Comparison of ENCODE assay signal across 11 cellular contexts in the genomic region with DNA sequence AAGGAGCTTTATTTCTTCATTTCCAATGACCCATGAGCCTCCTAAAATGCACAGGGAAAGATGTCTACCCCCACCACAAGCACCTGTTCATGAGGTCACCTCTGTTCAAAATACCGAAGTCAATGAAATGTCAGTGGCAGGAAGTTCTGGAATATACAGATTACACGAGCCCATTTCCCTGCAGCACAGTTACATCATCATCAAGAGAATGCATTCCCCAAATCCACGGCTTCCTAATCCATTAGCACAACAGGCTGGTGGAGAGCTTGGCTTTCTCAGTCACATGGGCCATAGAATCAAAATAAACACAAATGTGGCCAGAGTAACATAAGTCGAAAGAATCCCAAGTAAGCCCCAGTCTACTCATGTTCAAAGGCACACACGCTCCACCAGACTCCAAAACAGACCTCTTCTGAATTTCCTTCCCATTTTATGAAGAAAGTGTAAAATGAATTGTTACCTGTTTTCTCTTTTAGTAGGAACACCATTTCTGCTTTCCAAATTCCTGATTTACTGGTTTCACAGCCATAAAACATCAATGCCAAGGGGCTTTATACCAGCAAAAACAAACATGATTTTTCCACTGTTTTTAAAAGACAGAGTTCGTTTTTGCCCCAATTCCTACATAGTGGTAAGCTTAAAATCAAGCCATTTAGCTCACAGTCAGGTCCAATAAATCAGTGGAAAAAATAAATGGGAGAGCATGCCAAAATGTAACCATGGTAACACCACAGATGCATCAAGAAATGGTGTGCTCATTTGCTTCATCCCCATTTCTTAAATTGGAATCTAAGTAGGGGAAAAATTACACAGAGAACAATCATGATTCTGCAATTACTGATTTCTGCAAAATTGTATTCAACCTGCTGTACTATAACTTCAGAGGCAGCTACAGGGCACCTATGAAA.
DNase-seq lines count a peak whose midpoint lies in the region; TF ChIP-seq lines count a peak whose summit lies in the region.
"Had no signal": no experiment of that assay in that cellular context is flagged by ENCODE, and none has a peak within 500 bp of the region (broad histone marks: within the 10 kb centered on the region; RNA-seq: fewer than 3 reads in every experiment).

No MANE protein-coding gene starts in this region.

- H3K4me2 ChIP-seq in MM.1S (ENCODE audit: low read depth, low read length) = no peak overlapping the region

- TF ChIP-seq CTCF in AG04449 (IDR thresholded peaks at IDR 0.05; ENCODE audit: insufficient read depth, low read length, missing control alignments) (no peak), brain microvascular endothelial cell (IDR thresholded peaks at IDR 0.05; ENCODE audit: low read depth, low read length, missing control alignments) (no peak), RWPE1 (conservative IDR thresholded peaks at IDR 0.05; ENCODE audit: low read depth) (no peak), MM.1S (IDR thresholded peaks at IDR 0.05; ENCODE audit: low read length) (no peak)

- no peak overlapping the region for H2AFZ ChIP-seq in MM.1S (ENCODE audit: low read length)

- H3K9ac ChIP-seq in MM.1S (ENCODE audit: low read length) = no peak overlapping the region

- peaks cover 9% of the 10 kb centered on the region; the same call in 1 of the 2 replicates for H3K4me1 ChIP-seq in MM.1S (ENCODE audit: low read length)
- H3K4me1 ChIP-seq: upper lobe of right lung had no signal

- POLR2A ChIA-PET in AG04449 (lab: Yijun Ruan, JAX) = no interaction called here
- POLR2A ChIA-PET in HEK293T (lab: Yijun Ruan, JAX) = no interaction called here
- POLR2A ChIA-PET in RWPE1 (lab: Yijun Ruan, JAX; ENCODE audit: low non-redundant PET) = interaction anchor here (0.7 kb wide), 1 partner anchor 1200 kb away, joined by 3 read pairs; no protein-coding TSS in a partner anchor

- in situ Hi-C loops in brain microvascular endothelial cell (cut with HindIII; ENCODE audit: low pct_ligation_motif_present, low sequenced_read_pairs) = no loop called here

- H3K9me3 ChIP-seq in MM.1S (replicated peaks; ENCODE audit: insufficient read depth, low read length) = no peaks in the 10 kb centered on the region
- H3K9me3 ChIP-seq: upper lobe of right lung had no signal

- DNase-seq in AG04449 (ENCODE audit: low read depth, low spot score) (peak; percentile 16), HEK293T (ENCODE audit: extremely low spot score) (peak; percentile 40), brain microvascular endothelial cell (peak; percentile 56), iris pigment epithelial cell (ENCODE audit: low read depth) (peak; percentile 70), NOMO-1 treated with DMSO at 0.1 percent for 48 hours (lab: John Stamatoyannopoulos, UW; ENCODE audit: unreplicated experiment) (no peak), RWPE1 (ENCODE audit: low spot score) (no peak), MM.1S (no peak), NCI-H187 (lab: John Stamatoyannopoulos, UW) (no peak)
- DNase-seq: activated CD4-positive, alpha-beta T cell treated with anti-CD3 and anti-CD28 coated beads, Interleukin-2, amount 50 U/mL, for 48 hours; upper lobe of right lung had no signal

- no peaks in the 10 kb centered on the region for H3K79me2 ChIP-seq in MM.1S (ENCODE audit: low read length)

- H3K4me3 ChIP-seq in AG04449 (ENCODE audit: low read depth, low read length) (no peak overlapping the region), brain microvascular endothelial cell (ENCODE audit: low read depth, low read length) (no peak overlapping the region), MM.1S (ENCODE audit: low read length) (no peak overlapping the region)
- H3K4me3 ChIP-seq: upper lobe of right lung had no signal

- H3K27me3 ChIP-seq in brain microvascular endothelial cell (replicated peaks) (no peaks in the 10 kb centered on the region), MM.1S (replicated peaks; ENCODE audit: insufficient read depth, low read length) (no peaks in the 10 kb centered on the region)
- H3K27me3 ChIP-seq: upper lobe of right lung had no signal

- H3K9me2 ChIP-seq in MM.1S (replicated peaks; ENCODE audit: insufficient read depth, low read length) = no peaks in the 10 kb centered on the region

- H3K36me3 ChIP-seq in brain microvascular endothelial cell (replicated peaks) = no peaks in the 10 kb centered on the region
- H3K36me3 ChIP-seq in MM.1S (replicated peaks; ENCODE audit: insufficient read depth, low read length) = no peaks in the 10 kb centered on the region
- H3K36me3 ChIP-seq: upper lobe of right lung had no signal

- H4K20me1 ChIP-seq in MM.1S (ENCODE audit: insufficient read depth, low read length) = no peaks in the 10 kb centered on the region

- H3F3A ChIP-seq in MM.1S (ENCODE audit: insufficient read depth, low read length) = no peaks in the 10 kb centered on the region

- no peak overlapping the region for H3K27ac ChIP-seq in brain microvascular endothelial cell
- H3K27ac ChIP-seq in RWPE1 = no peak overlapping the region
- no peak overlapping the region for H3K27ac ChIP-seq in MM.1S (ENCODE audit: low read length)
- H3K27ac ChIP-seq: C4-2B, upper lobe of right lung had no signal

- CTCF ChIA-PET in AG04449 (lab: Yijun Ruan, JAX) = no interaction called here
- CTCF ChIA-PET in HEK293T (lab: Yijun Ruan, JAX) = no interaction called here
- CTCF ChIA-PET in RWPE1 (lab: Yijun Ruan, JAX) = interaction anchor here (0.6 kb wide), 1 partner anchor 13 kb away, joined by 3 read pairs; no protein-coding TSS in a partner anchor

TF ChIP-seq in HEK293T, 16 proteins besides CTCF, POLR2A, EP300 and RAD21:
- TF ChIP-seq FOXK2 (IDR thresholded peaks at IDR 0.05) = no peak
- TF ChIP-seq CTBP1 (IDR thresholded peaks at IDR 0.05; ENCODE audit: borderline replicate concordance) = peak; percentile 36; the same call in 1 of the 2 replicates
- TF ChIP-seq, protein P1, sequence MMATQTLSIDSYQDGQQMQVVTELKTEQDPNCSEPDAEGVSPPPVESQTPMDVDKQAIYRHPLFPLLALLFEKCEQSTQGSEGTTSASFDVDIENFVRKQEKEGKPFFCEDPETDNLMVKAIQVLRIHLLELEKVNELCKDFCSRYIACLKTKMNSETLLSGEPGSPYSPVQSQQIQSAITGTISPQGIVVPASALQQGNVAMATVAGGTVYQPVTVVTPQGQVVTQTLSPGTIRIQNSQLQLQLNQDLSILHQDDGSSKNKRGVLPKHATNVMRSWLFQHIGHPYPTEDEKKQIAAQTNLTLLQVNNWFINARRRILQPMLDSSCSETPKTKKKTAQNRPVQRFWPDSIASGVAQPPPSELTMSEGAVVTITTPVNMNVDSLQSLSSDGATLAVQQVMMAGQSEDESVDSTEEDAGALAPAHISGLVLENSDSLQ (IDR thresholded peaks at IDR 0.05) = peak; percentile 57

Comparison
In these comparisons a context has a peak if more than half of its experiments do, and no peak if none do; other contexts are left out.
1. DNase-seq: peak in AG04449 (single experiment), HEK293T (single experiment), brain microvascular endothelial cell (single experiment) and iris pigment epithelial cell (single experiment); none in NOMO-1 treated with DMSO at 0.1 percent for 48 hours (single experiment), RWPE1 (single experiment), MM.1S (single experiment) and NCI-H187 (0 of 2).